ENCODE assay signal across 13 cellular contexts in genomic region chr1:118978914-118979701, GRCh38. TPM values are rescaled to one million over a fixed set of nuclear protein-coding genes. Genes with fewer than 3 reads are reported as not detected.
A peak's percentile ranks its signal among the peaks of the same experiment; 100 is the strongest.
DNase-seq lines count a peak whose midpoint lies in the region; ATAC-seq and TF ChIP-seq lines count a peak whose summit lies in the region.
"Had no signal": no experiment of that assay in that cellular context is flagged by ENCODE, and none has a peak within 500 bp of the region (broad histone marks: within the 10 kb centered on the region; RNA-seq: fewer than 3 reads in every experiment).

No MANE protein-coding gene starts in this region.

- H3K4me1 Mint-ChIP-seq in activated T-cell treated with anti-CD3 and anti-CD28 coated beads, Interleukin-2, amount 50 U/mL, for 24 hours (ENCODE audit: low read depth): peaks cover 14% of the 10 kb centered on the region
- peaks cover 5% of the 10 kb centered on the region for H3K4me1 Mint-ChIP-seq in activated T-cell treated with anti-CD3 and anti-CD28 coated beads, Interleukin-2, amount 50 U/mL, for 4 hours (ENCODE audit: low read depth)
- peaks cover 5 to 21% of the 10 kb centered on the region in 2 donors for H3K4me1 Mint-ChIP-seq in stimulated activated naive B cell treated with anti-CD40 and anti-IgM and Interleukin-4, amounts not matched to agents 10 μg/mL and 1 μg/mL and 100 μg/mL, for 72 hours
- H3K4me1 Mint-ChIP-seq: central memory CD8-positive, alpha-beta T cell had no signal

- H3K36me3 ChIP-seq in iPS-20b (ENCODE audit: insufficient read depth, low read depth, low read length): no peaks in the 10 kb centered on the region

- peaks cover 1% of the 10 kb centered on the region for H3K36me3 Mint-ChIP-seq in activated T-cell treated with anti-CD3 and anti-CD28 coated beads, Interleukin-2, amount 50 U/mL, for 24 hours (ENCODE audit: low read depth)
- H3K36me3 Mint-ChIP-seq in activated T-cell treated with anti-CD3 and anti-CD28 coated beads, Interleukin-2, amount 50 U/mL, for 4 hours (ENCODE audit: insufficient read depth): peaks cover 5% of the 10 kb centered on the region
- peaks cover 6 to 7% of the 10 kb centered on the region in 2 donors for H3K36me3 Mint-ChIP-seq in stimulated activated naive B cell treated with anti-CD40 and anti-IgM and Interleukin-4, amounts not matched to agents 10 μg/mL and 1 μg/mL and 100 μg/mL, for 72 hours

- no peak overlapping the region for H3K9ac ChIP-seq in iPS-20b (ENCODE audit: low read depth, low read length)

- no peak for TF ChIP-seq CTCF in astrocyte of the spinal cord (IDR thresholded peaks at IDR 0.05; ENCODE audit: low read depth, low read length)

- H3K27ac Mint-ChIP-seq in activated T-cell treated with anti-CD3 and anti-CD28 coated beads, Interleukin-2, amount 50 U/mL, for 24 hours: no peak overlapping the region
- no peak overlapping the region for H3K27ac Mint-ChIP-seq in stimulated activated naive B cell treated with anti-CD40 and anti-IgM and Interleukin-4, amounts not matched to agents 10 μg/mL and 1 μg/mL and 100 μg/mL, for 72 hours
- H3K27ac Mint-ChIP-seq: activated T-helper 2 cell treated with anti-CD3 and anti-CD28 coated beads, Interferon-gamma antibody, Interleukin-2, Interleukin-4, amounts not matched to agents 10 μg/mL and 5 μg/mL and 100 μg/mL, durations not matched to agents 14 hours and 24 hours and 36 hours had no signal

- ATAC-seq in activated T-cell treated with anti-CD3 and anti-CD28 coated beads, Interleukin-2, amount 50 U/mL, for 4 hours: no peak
- no peak for ATAC-seq in stimulated activated naive B cell treated with anti-CD40 and anti-IgM and Interleukin-4, amounts not matched to agents 10 μg/mL and 1 μg/mL and 100 μg/mL, for 72 hours (replicated peaks)
- ATAC-seq: foreskin keratinocyte had no signal

- H3K9me3 Mint-ChIP-seq in activated T-cell treated with anti-CD3 and anti-CD28 coated beads, Interleukin-2, amount 50 U/mL, for 24 hours: peaks cover 15% of the 10 kb centered on the region
- peaks cover 6% of the 10 kb centered on the region for H3K9me3 Mint-ChIP-seq in activated T-cell treated with anti-CD3 and anti-CD28 coated beads, Interleukin-2, amount 50 U/mL, for 4 hours
- H3K9me3 Mint-ChIP-seq in stimulated activated naive B cell treated with anti-CD40 and anti-IgM and Interleukin-4, amounts not matched to agents 10 μg/mL and 1 μg/mL and 100 μg/mL, for 72 hours: peaks cover 3 to 7% of the 10 kb centered on the region in 2 donors
- H3K9me3 Mint-ChIP-seq: activated T-helper 2 cell treated with anti-CD3 and anti-CD28 coated beads, Interferon-gamma antibody, Interleukin-2, Interleukin-4, amounts not matched to agents 10 μg/mL and 5 μg/mL and 100 μg/mL, durations not matched to agents 14 hours and 24 hours and 36 hours; central memory CD8-positive, alpha-beta T cell had no signal

- H3K27ac ChIP-seq in iPS-20b (ENCODE audit: low read length): no peak overlapping the region
- H3K27ac ChIP-seq: foreskin keratinocyte, VCaP had no signal

- peak overlapping the region; percentile 5 for H3K4me3 ChIP-seq in astrocyte of the spinal cord (ENCODE audit: low read depth, low read length)
- H3K4me3 ChIP-seq in iPS-20b (ENCODE audit: low read length): peak overlapping the region; percentile 34; the same call in 1 of the 2 replicates

- peak overlapping the region; percentile 35 for H3K4me3 Mint-ChIP-seq in activated T-cell treated with anti-CD3 and anti-CD28 coated beads, Interleukin-2, amount 50 U/mL, for 24 hours
- H3K4me3 Mint-ChIP-seq in activated T-cell treated with anti-CD3 and anti-CD28 coated beads, Interleukin-2, amount 50 U/mL, for 4 hours: no peak overlapping the region
- peak overlapping the region; percentile 36 to 69 for H3K4me3 Mint-ChIP-seq in stimulated activated naive B cell treated with anti-CD40 and anti-IgM and Interleukin-4, amounts not matched to agents 10 μg/mL and 1 μg/mL and 100 μg/mL, for 72 hours
- H3K4me3 Mint-ChIP-seq: central memory CD8-positive, alpha-beta T cell had no signal

- peaks cover 75% of the 10 kb centered on the region; the same call in 1 of the 2 replicates for H3K27me3 ChIP-seq in iPS-20b (ENCODE audit: insufficient read depth, low read length)

- DNase-seq in activated T-cell treated with anti-CD3 and anti-CD28 coated beads, Interleukin-2, amount 50 U/mL, for 24 hours: no peak
- no peak for DNase-seq in activated T-cell treated with anti-CD3 and anti-CD28 coated beads, Interleukin-2, amount 50 U/mL, for 4 hours
- DNase-seq in astrocyte of the spinal cord (ENCODE audit: low read depth, low spot score) (no peak), germinal center (ENCODE audit: low spot score) (no peak), HT-29 (ENCODE audit: low spot score) (no peak), cortex of kidney (lab: John Stamatoyannopoulos, UW) (no peak)
- DNase-seq in stimulated activated naive B cell treated with anti-CD40 and anti-IgM and Interleukin-4, amounts not matched to agents 10 μg/mL and 1 μg/mL and 100 μg/mL, for 72 hours: no peak
- DNase-seq: foreskin keratinocyte, NCI-H1436 had no signal

- H3K9me3 ChIP-seq in iPS-20b (ENCODE audit: insufficient read depth, low read depth, low read length): no peaks in the 10 kb centered on the region; the same call in 1 of the 2 replicates

- H3K4me1 ChIP-seq in iPS-20b (ENCODE audit: insufficient read depth, low read length): peaks cover 3% of the 10 kb centered on the region; the same call in 1 of the 2 replicates
- H3K4me1 ChIP-seq: foreskin keratinocyte had no signal

- in situ Hi-C loops in astrocyte of the spinal cord (cut with HindIII; ENCODE audit: low sequenced_read_pairs): no loop called here

- peaks cover 87% of the 10 kb centered on the region for H3K27me3 Mint-ChIP-seq in activated T-cell treated with anti-CD3 and anti-CD28 coated beads, Interleukin-2, amount 50 U/mL, for 24 hours
- H3K27me3 Mint-ChIP-seq in activated T-cell treated with anti-CD3 and anti-CD28 coated beads, Interleukin-2, amount 50 U/mL, for 4 hours (ENCODE audit: low read depth): peaks cover 71% of the 10 kb centered on the region
- peaks cover 55 to 90% of the 10 kb centered on the region in 2 donors for H3K27me3 Mint-ChIP-seq in stimulated activated naive B cell treated with anti-CD40 and anti-IgM and Interleukin-4, amounts not matched to agents 10 μg/mL and 1 μg/mL and 100 μg/mL, for 72 hours

RNA-seq across cellular contexts. Expression of gene TBX15, which starts 9.0 kb away (rescaled TPM):
- not detected for total RNA-seq in activated T-cell treated with anti-CD3 and anti-CD28 coated beads, Interleukin-2, amount 50 U/mL, for 4 hours
- total RNA-seq in HT-29 (2014; rRNA removed; shearing (Covaris generic)): 0.03 TPM in 1 of 2 replicates, not detected in the other
- total RNA-seq: activated T-helper 2 cell treated with anti-CD3 and anti-CD28 coated beads, Interferon-gamma antibody, Interleukin-2, Interleukin-4, amounts not matched to agents 10 μg/mL and 5 μg/mL and 100 μg/mL, durations not matched to agents 14 hours and 24 hours and 36 hours; foreskin keratinocyte had no signal
